1 cellular context compared by ENCODE assay signal in genomic region chr1:198158766-198159589, GRCh38.
A peak's percentile ranks its signal among the peaks of the same experiment; 100 is the strongest.
TF ChIP-seq lines count a peak whose summit lies in the region.

No MANE protein-coding gene starts in this region.

TF ChIP-seq in HepG2, 621 proteins besides CTCF, POLR2A, EP300 and RAD21 (continued from another document and continues in another):
- TF ChIP-seq, protein P1, sequence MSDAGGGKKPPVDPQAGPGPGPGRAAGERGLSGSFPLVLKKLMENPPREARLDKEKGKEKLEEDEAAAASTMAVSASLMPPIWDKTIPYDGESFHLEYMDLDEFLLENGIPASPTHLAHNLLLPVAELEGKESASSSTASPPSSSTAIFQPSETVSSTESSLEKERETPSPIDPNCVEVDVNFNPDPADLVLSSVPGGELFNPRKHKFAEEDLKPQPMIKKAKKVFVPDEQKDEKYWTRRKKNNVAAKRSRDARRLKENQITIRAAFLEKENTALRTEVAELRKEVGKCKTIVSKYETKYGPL (CRISPR knock-in tag; IDR thresholded peaks at IDR 0.05), result no peak
- TF ChIP-seq ZBTB38 (CRISPR knock-in tag; IDR thresholded peaks at IDR 0.05) (peak; percentile 57; the same call in 1 of the 2 replicates), HDAC6 (IDR thresholded peaks at IDR 0.05; ENCODE audit: low read depth, low read length) (no peak), U2AF1 (optimal IDR thresholded peaks at IDR 0.05; ENCODE audit: low read depth, low read length) (peak; percentile 80), HNF4A (CRISPR knock-in tag; IDR thresholded peaks at IDR 0.05) (no peak), ONECUT2 (CRISPR knock-in tag; IDR thresholded peaks at IDR 0.05) (no peak), KDM6A (CRISPR knock-in tag; IDR thresholded peaks at IDR 0.05; ENCODE audit: low read depth) (no peak), NR2F1 (CRISPR knock-in tag; IDR thresholded peaks at IDR 0.05) (no peak), ADNP (CRISPR knock-in tag; IDR thresholded peaks at IDR 0.05) (no peak), KLF16 (CRISPR knock-in tag; IDR thresholded peaks at IDR 0.05) (peak in 1 of 2 experiments; percentile 49; a peak in 1 of 4 replicates), ZNF75D (CRISPR knock-in tag; IDR thresholded peaks at IDR 0.05; ENCODE audit: borderline replicate concordance) (no peak), HES4 (CRISPR knock-in tag; IDR thresholded peaks at IDR 0.05; ENCODE audit: borderline replicate concordance) (peak; percentile 30; the same call in 1 of the 2 replicates), SP4 (CRISPR knock-in tag; IDR thresholded peaks at IDR 0.05) (peak; percentile 62), ZNF234 (CRISPR knock-in tag; conservative IDR thresholded peaks at IDR 0.05) (no peak), ZBTB33 (CRISPR knock-in tag; IDR thresholded peaks at IDR 0.05) (no peak), SRSF1 (optimal IDR thresholded peaks at IDR 0.05; ENCODE audit: low read depth, low read length) (peak; percentile 51), ZNF441 (CRISPR knock-in tag; IDR thresholded peaks at IDR 0.05; ENCODE audit: borderline replicate concordance) (no peak), PITX1 (CRISPR knock-in tag; IDR thresholded peaks at IDR 0.05) (no peak), SALL1 (CRISPR knock-in tag; IDR thresholded peaks at IDR 0.05) (peak; percentile 68), ZNF740 (CRISPR knock-in tag; IDR thresholded peaks at IDR 0.05) (no peak), FOXA3 (CRISPR knock-in tag; IDR thresholded peaks at IDR 0.05) (no peak), ZNF607 (CRISPR knock-in tag; IDR thresholded peaks at IDR 0.05; ENCODE audit: borderline replicate concordance) (no peak), RFXANK (CRISPR knock-in tag; IDR thresholded peaks at IDR 0.05) (no peak), MAFF (IDR thresholded peaks at IDR 0.05; ENCODE audit: low read depth, low read length) (no peak), ZNF646 (CRISPR knock-in tag; IDR thresholded peaks at IDR 0.05) (no peak), KAT7 (CRISPR knock-in tag; IDR thresholded peaks at IDR 0.05; ENCODE audit: borderline replicate concordance) (peak; percentile 73; the same call in 1 of the 2 replicates), RBAK (CRISPR knock-in tag; IDR thresholded peaks at IDR 0.05) (no peak), SOX6 (IDR thresholded peaks at IDR 0.05) (no peak), SOX6 (CRISPR knock-in tag; IDR thresholded peaks at IDR 0.05) (peak; percentile 7; the same call in 1 of the 2 replicates), SNAI1 (CRISPR knock-in tag; IDR thresholded peaks at IDR 0.05; ENCODE audit: borderline replicate concordance) (no peak), GRHL1 (CRISPR knock-in tag; conservative IDR thresholded peaks at IDR 0.05) (no peak), ZFP62 (CRISPR knock-in tag; IDR thresholded peaks at IDR 0.05) (no peak), FOXO4 (CRISPR knock-in tag; conservative IDR thresholded peaks at IDR 0.05) (no peak), ZFP90 (CRISPR knock-in tag; IDR thresholded peaks at IDR 0.05; ENCODE audit: borderline replicate concordance) (no peak), GABPB1 (CRISPR knock-in tag; IDR thresholded peaks at IDR 0.05) (peak; percentile 95), KAT2B (IDR thresholded peaks at IDR 0.05; ENCODE audit: borderline replicate concordance, low read depth, low read length) (no peak), GTF2F1 (IDR thresholded peaks at IDR 0.05; ENCODE audit: low read length) (no peak), PHF8 (CRISPR knock-in tag; IDR thresholded peaks at IDR 0.05) (peak; percentile 72), ZNF749 (CRISPR knock-in tag; IDR thresholded peaks at IDR 0.05; ENCODE audit: borderline replicate concordance) (peak; percentile 57; the same call in 1 of the 2 replicates), SMARCC2 (IDR thresholded peaks at IDR 0.05) (no peak), ZNF761 (CRISPR knock-in tag; conservative IDR thresholded peaks at IDR 0.05) (no peak)
- TF ChIP-seq, protein P2, sequence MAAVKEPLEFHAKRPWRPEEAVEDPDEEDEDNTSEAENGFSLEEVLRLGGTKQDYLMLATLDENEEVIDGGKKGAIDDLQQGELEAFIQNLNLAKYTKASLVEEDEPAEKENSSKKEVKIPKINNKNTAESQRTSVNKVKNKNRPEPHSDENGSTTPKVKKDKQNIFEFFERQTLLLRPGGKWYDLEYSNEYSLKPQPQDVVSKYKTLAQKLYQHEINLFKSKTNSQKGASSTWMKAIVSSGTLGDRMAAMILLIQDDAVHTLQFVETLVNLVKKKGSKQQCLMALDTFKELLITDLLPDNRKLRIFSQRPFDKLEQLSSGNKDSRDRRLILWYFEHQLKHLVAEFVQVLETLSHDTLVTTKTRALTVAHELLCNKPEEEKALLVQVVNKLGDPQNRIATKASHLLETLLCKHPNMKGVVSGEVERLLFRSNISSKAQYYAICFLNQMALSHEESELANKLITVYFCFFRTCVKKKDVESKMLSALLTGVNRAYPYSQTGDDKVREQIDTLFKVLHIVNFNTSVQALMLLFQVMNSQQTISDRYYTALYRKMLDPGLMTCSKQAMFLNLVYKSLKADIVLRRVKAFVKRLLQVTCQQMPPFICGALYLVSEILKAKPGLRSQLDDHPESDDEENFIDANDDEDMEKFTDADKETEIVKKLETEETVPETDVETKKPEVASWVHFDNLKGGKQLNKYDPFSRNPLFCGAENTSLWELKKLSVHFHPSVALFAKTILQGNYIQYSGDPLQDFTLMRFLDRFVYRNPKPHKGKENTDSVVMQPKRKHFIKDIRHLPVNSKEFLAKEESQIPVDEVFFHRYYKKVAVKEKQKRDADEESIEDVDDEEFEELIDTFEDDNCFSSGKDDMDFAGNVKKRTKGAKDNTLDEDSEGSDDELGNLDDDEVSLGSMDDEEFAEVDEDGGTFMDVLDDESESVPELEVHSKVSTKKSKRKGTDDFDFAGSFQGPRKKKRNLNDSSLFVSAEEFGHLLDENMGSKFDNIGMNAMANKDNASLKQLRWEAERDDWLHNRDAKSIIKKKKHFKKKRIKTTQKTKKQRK (IDR thresholded peaks at IDR 0.05; ENCODE audit: low read length), result no peak
- TF ChIP-seq, protein P3, sequence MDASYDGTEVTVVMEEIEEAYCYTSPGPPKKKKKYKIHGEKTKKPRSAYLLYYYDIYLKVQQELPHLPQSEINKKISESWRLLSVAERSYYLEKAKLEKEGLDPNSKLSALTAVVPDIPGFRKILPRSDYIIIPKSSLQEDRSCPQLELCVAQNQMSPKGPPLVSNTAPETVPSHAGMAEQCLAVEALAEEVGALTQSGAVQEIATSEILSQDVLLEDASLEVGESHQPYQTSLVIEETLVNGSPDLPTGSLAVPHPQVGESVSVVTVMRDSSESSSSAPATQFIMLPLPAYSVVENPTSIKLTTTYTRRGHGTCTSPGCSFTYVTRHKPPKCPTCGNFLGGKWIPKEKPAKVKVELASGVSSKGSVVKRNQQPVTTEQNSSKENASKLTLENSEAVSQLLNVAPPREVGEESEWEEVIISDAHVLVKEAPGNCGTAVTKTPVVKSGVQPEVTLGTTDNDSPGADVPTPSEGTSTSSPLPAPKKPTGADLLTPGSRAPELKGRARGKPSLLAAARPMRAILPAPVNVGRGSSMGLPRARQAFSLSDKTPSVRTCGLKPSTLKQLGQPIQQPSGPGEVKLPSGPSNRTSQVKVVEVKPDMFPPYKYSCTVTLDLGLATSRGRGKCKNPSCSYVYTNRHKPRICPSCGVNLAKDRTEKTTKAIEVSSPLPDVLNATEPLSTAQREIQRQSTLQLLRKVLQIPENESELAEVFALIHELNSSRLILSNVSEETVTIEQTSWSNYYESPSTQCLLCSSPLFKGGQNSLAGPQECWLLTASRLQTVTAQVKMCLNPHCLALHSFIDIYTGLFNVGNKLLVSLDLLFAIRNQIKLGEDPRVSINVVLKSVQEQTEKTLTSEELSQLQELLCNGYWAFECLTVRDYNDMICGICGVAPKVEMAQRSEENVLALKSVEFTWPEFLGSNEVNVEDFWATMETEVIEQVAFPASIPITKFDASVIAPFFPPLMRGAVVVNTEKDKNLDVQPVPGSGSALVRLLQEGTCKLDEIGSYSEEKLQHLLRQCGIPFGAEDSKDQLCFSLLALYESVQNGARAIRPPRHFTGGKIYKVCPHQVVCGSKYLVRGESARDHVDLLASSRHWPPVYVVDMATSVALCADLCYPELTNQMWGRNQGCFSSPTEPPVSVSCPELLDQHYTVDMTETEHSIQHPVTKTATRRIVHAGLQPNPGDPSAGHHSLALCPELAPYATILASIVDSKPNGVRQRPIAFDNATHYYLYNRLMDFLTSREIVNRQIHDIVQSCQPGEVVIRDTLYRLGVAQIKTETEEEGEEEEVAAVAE (CRISPR knock-in tag; IDR thresholded peaks at IDR 0.05; ENCODE audit: borderline replicate concordance), result peak; percentile 46; the same call in 1 of the 2 replicates
